ENCODE assay signal across 1 cellular context in the genomic region with DNA sequence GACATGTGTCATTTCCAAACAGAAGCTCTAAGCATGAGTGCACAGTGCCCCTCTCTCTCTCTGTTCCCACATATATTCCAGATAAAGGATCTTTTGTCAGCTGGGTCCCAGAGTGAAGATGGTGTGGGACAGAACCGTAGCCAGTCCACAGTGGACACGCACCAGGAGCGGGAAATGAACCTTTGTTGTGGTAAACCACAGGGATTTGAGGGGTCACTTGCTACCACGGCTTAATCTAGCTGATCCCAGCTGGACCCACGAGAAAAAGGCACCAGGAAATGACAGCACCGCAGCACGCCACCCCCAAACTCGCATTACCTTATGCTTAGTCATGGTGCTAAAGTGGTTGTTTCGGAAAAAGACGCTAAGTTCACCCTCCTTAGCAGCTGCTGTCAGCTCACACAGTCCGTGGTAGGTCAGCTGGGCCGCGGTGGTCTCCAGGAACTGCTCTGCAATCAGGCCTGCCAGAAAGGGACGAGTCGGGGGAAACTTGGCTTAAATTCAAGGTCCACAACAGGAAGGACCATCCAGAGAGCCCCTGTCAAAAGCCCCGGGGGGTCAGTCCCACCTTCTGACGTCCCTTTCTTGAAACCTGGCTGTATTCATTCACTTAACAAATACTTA.
A peak's percentile ranks its signal among the peaks of the same experiment; 100 is the strongest.
TF ChIP-seq lines count a peak whose summit lies in the region.

No MANE protein-coding gene starts in this region.

TF ChIP-seq in K562, 482 proteins besides CTCF, POLR2A, EP300 and RAD21 (continued from another document):
- TF ChIP-seq, protein P1, sequence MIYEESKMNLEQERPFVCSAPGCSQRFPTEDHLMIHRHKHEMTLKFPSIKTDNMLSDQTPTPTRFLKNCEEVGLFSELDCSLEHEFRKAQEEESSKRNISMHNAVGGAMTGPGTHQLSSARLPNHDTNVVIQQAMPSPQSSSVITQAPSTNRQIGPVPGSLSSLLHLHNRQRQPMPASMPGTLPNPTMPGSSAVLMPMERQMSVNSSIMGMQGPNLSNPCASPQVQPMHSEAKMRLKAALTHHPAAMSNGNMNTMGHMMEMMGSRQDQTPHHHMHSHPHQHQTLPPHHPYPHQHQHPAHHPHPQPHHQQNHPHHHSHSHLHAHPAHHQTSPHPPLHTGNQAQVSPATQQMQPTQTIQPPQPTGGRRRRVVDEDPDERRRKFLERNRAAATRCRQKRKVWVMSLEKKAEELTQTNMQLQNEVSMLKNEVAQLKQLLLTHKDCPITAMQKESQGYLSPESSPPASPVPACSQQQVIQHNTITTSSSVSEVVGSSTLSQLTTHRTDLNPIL (CRISPR knock-in tag; IDR thresholded peaks at IDR 0.05), result no peak
- no peak for TF ChIP-seq CBX5 (IDR thresholded peaks at IDR 0.05; ENCODE audit: borderline replicate concordance, low read depth)
- no peak for TF ChIP-seq PCBP2 (IDR thresholded peaks at IDR 0.05; ENCODE audit: low read depth, low read length, poor library complexity, severe bottlenecking)
- no peak for TF ChIP-seq POLR3G (IDR thresholded peaks at IDR 0.05; ENCODE audit: extremely low read depth, insufficient read length, insufficient replicate concordance)
- TF ChIP-seq, protein P2, sequence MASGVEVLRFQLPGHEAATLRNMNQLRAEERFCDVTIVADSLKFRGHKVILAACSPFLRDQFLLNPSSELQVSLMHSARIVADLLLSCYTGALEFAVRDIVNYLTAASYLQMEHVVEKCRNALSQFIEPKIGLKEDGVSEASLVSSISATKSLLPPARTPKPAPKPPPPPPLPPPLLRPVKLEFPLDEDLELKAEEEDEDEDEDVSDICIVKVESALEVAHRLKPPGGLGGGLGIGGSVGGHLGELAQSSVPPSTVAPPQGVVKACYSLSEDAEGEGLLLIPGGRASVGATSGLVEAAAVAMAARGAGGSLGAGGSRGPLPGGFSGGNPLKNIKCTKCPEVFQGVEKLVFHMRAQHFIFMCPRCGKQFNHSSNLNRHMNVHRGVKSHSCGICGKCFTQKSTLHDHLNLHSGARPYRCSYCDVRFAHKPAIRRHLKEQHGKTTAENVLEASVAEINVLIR (CRISPR knock-in tag; IDR thresholded peaks at IDR 0.05), result 0 out of 2 replicates have a peak, but pooled peaks have one; percentile 12
- TF ChIP-seq ILF3 (IDR thresholded peaks at IDR 0.05; ENCODE audit: borderline replicate concordance), result no peak
- 0 out of 2 replicates have a peak, but pooled peaks have one; percentile 17 for TF ChIP-seq TOE1 (IDR thresholded peaks at IDR 0.05; ENCODE audit: borderline replicate concordance)
- no peak for TF ChIP-seq TOE1 (CRISPR knock-in tag; IDR thresholded peaks at IDR 0.05; ENCODE audit: borderline replicate concordance, low read depth)
- peak; percentile 98 for TF ChIP-seq NFE2 (IDR thresholded peaks at IDR 0.05; ENCODE audit: low read depth)
- TF ChIP-seq, protein P3, sequence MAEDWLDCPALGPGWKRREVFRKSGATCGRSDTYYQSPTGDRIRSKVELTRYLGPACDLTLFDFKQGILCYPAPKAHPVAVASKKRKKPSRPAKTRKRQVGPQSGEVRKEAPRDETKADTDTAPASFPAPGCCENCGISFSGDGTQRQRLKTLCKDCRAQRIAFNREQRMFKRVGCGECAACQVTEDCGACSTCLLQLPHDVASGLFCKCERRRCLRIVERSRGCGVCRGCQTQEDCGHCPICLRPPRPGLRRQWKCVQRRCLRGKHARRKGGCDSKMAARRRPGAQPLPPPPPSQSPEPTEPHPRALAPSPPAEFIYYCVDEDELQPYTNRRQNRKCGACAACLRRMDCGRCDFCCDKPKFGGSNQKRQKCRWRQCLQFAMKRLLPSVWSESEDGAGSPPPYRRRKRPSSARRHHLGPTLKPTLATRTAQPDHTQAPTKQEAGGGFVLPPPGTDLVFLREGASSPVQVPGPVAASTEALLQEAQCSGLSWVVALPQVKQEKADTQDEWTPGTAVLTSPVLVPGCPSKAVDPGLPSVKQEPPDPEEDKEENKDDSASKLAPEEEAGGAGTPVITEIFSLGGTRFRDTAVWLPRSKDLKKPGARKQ (CRISPR knock-in tag; IDR thresholded peaks at IDR 0.05), result no peak
- TF ChIP-seq MCM3 (IDR thresholded peaks at IDR 0.05), result no peak
- TF ChIP-seq ZBTB17 (CRISPR knock-in tag; IDR thresholded peaks at IDR 0.05), result 0 out of 2 replicates have a peak, but pooled peaks have one; percentile 14
- no peak for TF ChIP-seq ZNF551 (CRISPR knock-in tag; IDR thresholded peaks at IDR 0.05)
- TF ChIP-seq SMARCB1 (IDR thresholded peaks at IDR 0.05; ENCODE audit: insufficient read length, low read depth), result no peak
- TF ChIP-seq ZNF764 (CRISPR knock-in tag; IDR thresholded peaks at IDR 0.05; ENCODE audit: low read depth), result no peak
- TF ChIP-seq, protein P4, sequence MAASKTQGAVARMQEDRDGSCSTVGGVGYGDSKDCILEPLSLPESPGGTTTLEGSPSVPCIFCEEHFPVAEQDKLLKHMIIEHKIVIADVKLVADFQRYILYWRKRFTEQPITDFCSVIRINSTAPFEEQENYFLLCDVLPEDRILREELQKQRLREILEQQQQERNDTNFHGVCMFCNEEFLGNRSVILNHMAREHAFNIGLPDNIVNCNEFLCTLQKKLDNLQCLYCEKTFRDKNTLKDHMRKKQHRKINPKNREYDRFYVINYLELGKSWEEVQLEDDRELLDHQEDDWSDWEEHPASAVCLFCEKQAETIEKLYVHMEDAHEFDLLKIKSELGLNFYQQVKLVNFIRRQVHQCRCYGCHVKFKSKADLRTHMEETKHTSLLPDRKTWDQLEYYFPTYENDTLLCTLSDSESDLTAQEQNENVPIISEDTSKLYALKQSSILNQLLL (CRISPR knock-in tag; IDR thresholded peaks at IDR 0.05; ENCODE audit: borderline replicate concordance), result no peak
- no peak for TF ChIP-seq ASH1L (IDR thresholded peaks at IDR 0.05; ENCODE audit: borderline replicate concordance, low read depth, partially characterized antibody)
- no peak for TF ChIP-seq ZC3H11A (IDR thresholded peaks at IDR 0.05; ENCODE audit: low read depth, low read length)
- no peak for TF ChIP-seq BRCA1 (IDR thresholded peaks at IDR 0.05)
- no peak for TF ChIP-seq BRCA1 (CRISPR knock-in tag; IDR thresholded peaks at IDR 0.05)
- TF ChIP-seq MAFK (IDR thresholded peaks at IDR 0.05; ENCODE audit: low read length), result peak; percentile 86
- TF ChIP-seq, protein P5, sequence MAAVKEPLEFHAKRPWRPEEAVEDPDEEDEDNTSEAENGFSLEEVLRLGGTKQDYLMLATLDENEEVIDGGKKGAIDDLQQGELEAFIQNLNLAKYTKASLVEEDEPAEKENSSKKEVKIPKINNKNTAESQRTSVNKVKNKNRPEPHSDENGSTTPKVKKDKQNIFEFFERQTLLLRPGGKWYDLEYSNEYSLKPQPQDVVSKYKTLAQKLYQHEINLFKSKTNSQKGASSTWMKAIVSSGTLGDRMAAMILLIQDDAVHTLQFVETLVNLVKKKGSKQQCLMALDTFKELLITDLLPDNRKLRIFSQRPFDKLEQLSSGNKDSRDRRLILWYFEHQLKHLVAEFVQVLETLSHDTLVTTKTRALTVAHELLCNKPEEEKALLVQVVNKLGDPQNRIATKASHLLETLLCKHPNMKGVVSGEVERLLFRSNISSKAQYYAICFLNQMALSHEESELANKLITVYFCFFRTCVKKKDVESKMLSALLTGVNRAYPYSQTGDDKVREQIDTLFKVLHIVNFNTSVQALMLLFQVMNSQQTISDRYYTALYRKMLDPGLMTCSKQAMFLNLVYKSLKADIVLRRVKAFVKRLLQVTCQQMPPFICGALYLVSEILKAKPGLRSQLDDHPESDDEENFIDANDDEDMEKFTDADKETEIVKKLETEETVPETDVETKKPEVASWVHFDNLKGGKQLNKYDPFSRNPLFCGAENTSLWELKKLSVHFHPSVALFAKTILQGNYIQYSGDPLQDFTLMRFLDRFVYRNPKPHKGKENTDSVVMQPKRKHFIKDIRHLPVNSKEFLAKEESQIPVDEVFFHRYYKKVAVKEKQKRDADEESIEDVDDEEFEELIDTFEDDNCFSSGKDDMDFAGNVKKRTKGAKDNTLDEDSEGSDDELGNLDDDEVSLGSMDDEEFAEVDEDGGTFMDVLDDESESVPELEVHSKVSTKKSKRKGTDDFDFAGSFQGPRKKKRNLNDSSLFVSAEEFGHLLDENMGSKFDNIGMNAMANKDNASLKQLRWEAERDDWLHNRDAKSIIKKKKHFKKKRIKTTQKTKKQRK (IDR thresholded peaks at IDR 0.05; ENCODE audit: borderline replicate concordance, low read depth, low read length), result no peak
- no peak for TF ChIP-seq FOXK1 (CRISPR knock-in tag; IDR thresholded peaks at IDR 0.05; ENCODE audit: borderline replicate concordance)
- TF ChIP-seq U2AF2 (optimal IDR thresholded peaks at IDR 0.05; ENCODE audit: low read depth, low read length), result no peak
- TF ChIP-seq FIP1L1 (IDR thresholded peaks at IDR 0.05; ENCODE audit: low read depth, low read length, poor library complexity, severe bottlenecking), result no peak
- TF ChIP-seq KLF1 (tag; IDR thresholded peaks at IDR 0.05), result no peak
- TF ChIP-seq TARDBP (IDR thresholded peaks at IDR 0.05), result no peak
- TF ChIP-seq FOSL1 (tag; conservative IDR thresholded peaks at IDR 0.05), result peak; percentile 72
- TF ChIP-seq, protein P6, sequence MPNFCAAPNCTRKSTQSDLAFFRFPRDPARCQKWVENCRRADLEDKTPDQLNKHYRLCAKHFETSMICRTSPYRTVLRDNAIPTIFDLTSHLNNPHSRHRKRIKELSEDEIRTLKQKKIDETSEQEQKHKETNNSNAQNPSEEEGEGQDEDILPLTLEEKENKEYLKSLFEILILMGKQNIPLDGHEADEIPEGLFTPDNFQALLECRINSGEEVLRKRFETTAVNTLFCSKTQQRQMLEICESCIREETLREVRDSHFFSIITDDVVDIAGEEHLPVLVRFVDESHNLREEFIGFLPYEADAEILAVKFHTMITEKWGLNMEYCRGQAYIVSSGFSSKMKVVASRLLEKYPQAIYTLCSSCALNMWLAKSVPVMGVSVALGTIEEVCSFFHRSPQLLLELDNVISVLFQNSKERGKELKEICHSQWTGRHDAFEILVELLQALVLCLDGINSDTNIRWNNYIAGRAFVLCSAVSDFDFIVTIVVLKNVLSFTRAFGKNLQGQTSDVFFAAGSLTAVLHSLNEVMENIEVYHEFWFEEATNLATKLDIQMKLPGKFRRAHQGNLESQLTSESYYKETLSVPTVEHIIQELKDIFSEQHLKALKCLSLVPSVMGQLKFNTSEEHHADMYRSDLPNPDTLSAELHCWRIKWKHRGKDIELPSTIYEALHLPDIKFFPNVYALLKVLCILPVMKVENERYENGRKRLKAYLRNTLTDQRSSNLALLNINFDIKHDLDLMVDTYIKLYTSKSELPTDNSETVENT (CRISPR knock-in tag; IDR thresholded peaks at IDR 0.05), result no peak
- TF ChIP-seq ZNF778 (CRISPR knock-in tag; IDR thresholded peaks at IDR 0.05), result no peak
- TF ChIP-seq, protein P7, sequence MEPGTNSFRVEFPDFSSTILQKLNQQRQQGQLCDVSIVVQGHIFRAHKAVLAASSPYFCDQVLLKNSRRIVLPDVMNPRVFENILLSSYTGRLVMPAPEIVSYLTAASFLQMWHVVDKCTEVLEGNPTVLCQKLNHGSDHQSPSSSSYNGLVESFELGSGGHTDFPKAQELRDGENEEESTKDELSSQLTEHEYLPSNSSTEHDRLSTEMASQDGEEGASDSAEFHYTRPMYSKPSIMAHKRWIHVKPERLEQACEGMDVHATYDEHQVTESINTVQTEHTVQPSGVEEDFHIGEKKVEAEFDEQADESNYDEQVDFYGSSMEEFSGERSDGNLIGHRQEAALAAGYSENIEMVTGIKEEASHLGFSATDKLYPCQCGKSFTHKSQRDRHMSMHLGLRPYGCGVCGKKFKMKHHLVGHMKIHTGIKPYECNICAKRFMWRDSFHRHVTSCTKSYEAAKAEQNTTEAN (CRISPR knock-in tag; IDR thresholded peaks at IDR 0.05), result no peak
- TF ChIP-seq SREBF2 (CRISPR knock-in tag; IDR thresholded peaks at IDR 0.05), result no peak; the same call in 1 of the 2 replicates
- peak in 1 of 2 experiments; percentile 51; a peak in 1 of 4 replicates for TF ChIP-seq RCOR1 (IDR thresholded peaks at IDR 0.05; ENCODE audit: borderline replicate concordance in 1 of 2, low read depth in 2 of 2, low read length in 2 of 2)
- TF ChIP-seq ZKSCAN3 (CRISPR knock-in tag; IDR thresholded peaks at IDR 0.05), result no peak
- TF ChIP-seq POU5F1 (IDR thresholded peaks at IDR 0.05; ENCODE audit: borderline replicate concordance, low read depth, low read length, partially characterized antibody), result no peak
TF ChIP-seq in K562: peak in this region for 113.
